Comparison of ENCODE assay signal across 8 cellular contexts in the genomic region with DNA sequence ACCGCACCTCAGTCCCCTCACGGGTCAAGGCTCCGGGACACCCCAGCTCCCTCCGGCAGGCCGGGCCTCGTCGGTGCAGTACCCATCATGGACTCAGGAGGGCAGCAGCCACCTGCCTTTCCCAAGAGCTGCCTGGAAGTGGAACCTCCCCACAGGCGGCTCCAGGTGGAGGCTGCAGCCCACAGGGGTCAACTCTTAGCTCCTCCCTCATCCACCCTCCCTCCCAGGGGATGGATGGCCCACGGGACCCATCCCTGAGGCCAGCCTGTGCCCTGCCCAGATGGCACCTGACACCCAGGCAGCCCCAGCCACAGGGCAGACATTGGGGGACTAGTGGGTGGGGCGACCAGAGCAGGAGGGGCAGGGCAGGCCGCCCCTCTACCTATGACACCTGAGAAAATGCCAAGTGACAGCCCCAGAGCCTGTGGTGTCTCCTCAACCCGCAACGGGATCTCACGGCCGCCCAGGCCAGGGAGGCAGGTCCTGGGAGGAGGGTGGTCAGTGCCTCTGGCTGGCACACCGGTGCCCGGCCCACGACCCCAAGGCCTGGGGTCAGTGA.
A peak's percentile ranks its signal among the peaks of the same experiment; 100 is the strongest.
DNase-seq lines count a peak whose midpoint lies in the region; ATAC-seq lines count a peak whose summit lies in the region.

No MANE protein-coding gene starts in this region.

- peak; percentile 25 for DNase-seq in NK-92 treated with Interleukin-12 subunit alpha and Interleukin-12 subunit beta, amount 100 ng/mL, for 24 hours (lab: John Stamatoyannopoulos, UW)
- DNase-seq in NK-92 (lab: John Stamatoyannopoulos, UW; ENCODE audit: unreplicated experiment) = no peak
- DNase-seq in NCI-H1105 treated with DMSO at 0.1 percent for 48 hours (lab: John Stamatoyannopoulos, UW) = peak; percentile 74
- DNase-seq in activated CD4-positive, alpha-beta T cell treated with anti-CD3 and anti-CD28 coated beads for 1 hour = peak; percentile 65
- DNase-seq in central memory CD4-positive, alpha-beta T cell = peak; percentile 60
- DNase-seq in kidney glomerular epithelial cell (lab: John Stamatoyannopoulos, UW) = peak; percentile 42
- peak; percentile 56 for DNase-seq in stimulated activated CD4-positive, alpha-beta T cell treated with anti-CD3 and anti-CD28 coated beads, Interleukin-2, amount 100 ng/mL, for 4 hours (ENCODE audit: low read depth)

- no peak for ATAC-seq in GM21423 (IDR thresholded peaks at IDR 0.05; ENCODE audit: unreplicated experiment)
